Comparison of ENCODE assay signal across 1 cellular context in the genomic region with DNA sequence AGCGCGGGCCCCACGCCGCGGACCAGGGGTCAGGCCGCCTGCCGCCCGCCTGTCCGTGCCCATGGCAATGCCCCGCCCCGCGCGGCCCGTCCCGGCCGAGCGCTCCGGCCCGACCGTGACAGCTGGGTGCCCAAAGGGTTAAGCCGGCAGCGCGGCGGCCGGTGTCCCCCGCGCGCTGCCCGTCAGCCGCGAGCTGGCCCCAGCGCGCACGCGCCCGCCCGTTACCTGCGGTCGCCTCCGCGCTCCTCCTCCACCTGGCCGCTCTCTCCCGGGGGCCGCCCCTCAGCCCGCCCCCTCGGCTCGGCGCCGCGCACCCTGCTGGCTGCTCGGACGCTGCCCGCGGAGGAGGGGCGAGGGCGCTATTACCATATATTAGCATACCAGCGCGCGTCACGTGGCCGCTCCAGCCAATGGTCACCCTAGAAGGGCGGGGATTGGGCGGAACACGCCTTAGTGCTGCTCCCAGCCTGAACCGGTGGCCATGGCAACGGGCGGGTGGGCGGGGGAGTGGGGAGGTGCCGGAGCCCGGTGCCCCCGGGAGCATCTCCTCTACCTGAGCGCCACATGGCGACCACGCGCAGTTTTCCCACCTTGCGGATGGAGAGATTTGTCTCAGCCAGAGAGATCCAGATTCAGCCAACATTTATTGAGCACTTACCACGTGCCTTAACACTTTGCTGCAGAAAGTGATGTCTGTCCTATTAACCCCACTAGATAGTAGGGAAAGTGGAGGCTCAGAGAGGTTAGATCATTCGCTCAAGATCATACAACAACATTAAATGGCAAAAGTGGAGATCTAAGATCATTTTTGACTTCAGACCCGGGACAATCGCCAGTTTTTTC.
TF ChIP-seq lines count a peak whose summit lies in the region.

A gene with protein sequence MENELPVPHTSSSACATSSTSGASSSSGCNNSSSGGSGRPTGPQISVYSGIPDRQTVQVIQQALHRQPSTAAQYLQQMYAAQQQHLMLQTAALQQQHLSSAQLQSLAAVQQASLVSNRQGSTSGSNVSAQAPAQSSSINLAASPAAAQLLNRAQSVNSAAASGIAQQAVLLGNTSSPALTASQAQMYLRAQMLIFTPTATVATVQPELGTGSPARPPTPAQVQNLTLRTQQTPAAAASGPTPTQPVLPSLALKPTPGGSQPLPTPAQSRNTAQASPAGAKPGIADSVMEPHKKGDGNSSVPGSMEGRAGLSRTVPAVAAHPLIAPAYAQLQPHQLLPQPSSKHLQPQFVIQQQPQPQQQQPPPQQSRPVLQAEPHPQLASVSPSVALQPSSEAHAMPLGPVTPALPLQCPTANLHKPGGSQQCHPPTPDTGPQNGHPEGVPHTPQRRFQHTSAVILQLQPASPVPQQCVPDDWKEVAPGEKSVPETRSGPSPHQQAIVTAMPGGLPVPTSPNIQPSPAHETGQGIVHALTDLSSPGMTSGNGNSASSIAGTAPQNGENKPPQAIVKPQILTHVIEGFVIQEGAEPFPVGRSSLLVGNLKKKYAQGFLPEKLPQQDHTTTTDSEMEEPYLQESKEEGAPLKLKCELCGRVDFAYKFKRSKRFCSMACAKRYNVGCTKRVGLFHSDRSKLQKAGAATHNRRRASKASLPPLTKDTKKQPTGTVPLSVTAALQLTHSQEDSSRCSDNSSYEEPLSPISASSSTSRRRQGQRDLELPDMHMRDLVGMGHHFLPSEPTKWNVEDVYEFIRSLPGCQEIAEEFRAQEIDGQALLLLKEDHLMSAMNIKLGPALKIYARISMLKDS (minus strand): TSS at position 345 of the 843 bp plus-strand sequence. CDS start 55,556 bp downstream, outside the sequence.

TF ChIP-seq in WTC11, 78 proteins besides CTCF, POLR2A, EP300 and RAD21 (continued from another document):
- TF ChIP-seq, protein P1, sequence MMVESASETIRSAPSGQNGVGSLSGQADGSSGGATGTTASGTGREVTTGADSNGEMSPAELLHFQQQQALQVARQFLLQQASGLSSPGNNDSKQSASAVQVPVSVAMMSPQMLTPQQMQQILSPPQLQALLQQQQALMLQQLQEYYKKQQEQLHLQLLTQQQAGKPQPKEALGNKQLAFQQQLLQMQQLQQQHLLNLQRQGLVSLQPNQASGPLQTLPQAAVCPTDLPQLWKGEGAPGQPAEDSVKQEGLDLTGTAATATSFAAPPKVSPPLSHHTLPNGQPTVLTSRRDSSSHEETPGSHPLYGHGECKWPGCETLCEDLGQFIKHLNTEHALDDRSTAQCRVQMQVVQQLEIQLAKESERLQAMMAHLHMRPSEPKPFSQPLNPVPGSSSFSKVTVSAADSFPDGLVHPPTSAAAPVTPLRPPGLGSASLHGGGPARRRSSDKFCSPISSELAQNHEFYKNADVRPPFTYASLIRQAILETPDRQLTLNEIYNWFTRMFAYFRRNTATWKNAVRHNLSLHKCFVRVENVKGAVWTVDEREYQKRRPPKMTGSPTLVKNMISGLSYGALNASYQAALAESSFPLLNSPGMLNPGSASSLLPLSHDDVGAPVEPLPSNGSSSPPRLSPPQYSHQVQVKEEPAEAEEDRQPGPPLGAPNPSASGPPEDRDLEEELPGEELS (CRISPR knock-in tag; IDR thresholded peaks at IDR 0.05), result no peak
- TF ChIP-seq ZNF416 (CRISPR knock-in tag; IDR thresholded peaks at IDR 0.05), result no peak
- TF ChIP-seq FOXP1 (CRISPR knock-in tag; IDR thresholded peaks at IDR 0.05; ENCODE audit: borderline replicate concordance), result no peak
- TF ChIP-seq NR3C1 (CRISPR knock-in tag; conservative IDR thresholded peaks at IDR 0.05; ENCODE audit: low read depth), result no peak
- TF ChIP-seq, protein P2, sequence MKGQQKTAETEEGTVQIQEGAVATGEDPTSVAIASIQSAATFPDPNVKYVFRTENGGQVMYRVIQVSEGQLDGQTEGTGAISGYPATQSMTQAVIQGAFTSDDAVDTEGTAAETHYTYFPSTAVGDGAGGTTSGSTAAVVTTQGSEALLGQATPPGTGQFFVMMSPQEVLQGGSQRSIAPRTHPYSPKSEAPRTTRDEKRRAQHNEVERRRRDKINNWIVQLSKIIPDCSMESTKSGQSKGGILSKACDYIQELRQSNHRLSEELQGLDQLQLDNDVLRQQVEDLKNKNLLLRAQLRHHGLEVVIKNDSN (CRISPR knock-in tag; IDR thresholded peaks at IDR 0.05), result peak; percentile 96
- peak; percentile 72 for TF ChIP-seq SP1 (CRISPR knock-in tag; conservative IDR thresholded peaks at IDR 0.05)
- TF ChIP-seq, protein P3, sequence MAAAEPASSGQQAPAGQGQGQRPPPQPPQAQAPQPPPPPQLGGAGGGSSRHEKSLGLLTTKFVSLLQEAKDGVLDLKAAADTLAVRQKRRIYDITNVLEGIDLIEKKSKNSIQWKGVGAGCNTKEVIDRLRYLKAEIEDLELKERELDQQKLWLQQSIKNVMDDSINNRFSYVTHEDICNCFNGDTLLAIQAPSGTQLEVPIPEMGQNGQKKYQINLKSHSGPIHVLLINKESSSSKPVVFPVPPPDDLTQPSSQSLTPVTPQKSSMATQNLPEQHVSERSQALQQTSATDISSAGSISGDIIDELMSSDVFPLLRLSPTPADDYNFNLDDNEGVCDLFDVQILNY (CRISPR knock-in tag; IDR thresholded peaks at IDR 0.05), result 0 out of 2 replicates have a peak, but pooled peaks have one; percentile 43
- TF ChIP-seq, protein P4, sequence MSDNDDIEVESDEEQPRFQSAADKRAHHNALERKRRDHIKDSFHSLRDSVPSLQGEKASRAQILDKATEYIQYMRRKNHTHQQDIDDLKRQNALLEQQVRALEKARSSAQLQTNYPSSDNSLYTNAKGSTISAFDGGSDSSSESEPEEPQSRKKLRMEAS (CRISPR knock-in tag; IDR thresholded peaks at IDR 0.05), result peak; percentile 42; the same call in 1 of the 2 replicates
- TF ChIP-seq NFYB (CRISPR knock-in tag; conservative IDR thresholded peaks at IDR 0.05; ENCODE audit: low read depth), result peak; percentile 55
- TF ChIP-seq TEAD1 (CRISPR knock-in tag; IDR thresholded peaks at IDR 0.05), result peak; percentile 41
- TF ChIP-seq GABPB1 (CRISPR knock-in tag; IDR thresholded peaks at IDR 0.05), result no peak
- TF ChIP-seq, protein P5, sequence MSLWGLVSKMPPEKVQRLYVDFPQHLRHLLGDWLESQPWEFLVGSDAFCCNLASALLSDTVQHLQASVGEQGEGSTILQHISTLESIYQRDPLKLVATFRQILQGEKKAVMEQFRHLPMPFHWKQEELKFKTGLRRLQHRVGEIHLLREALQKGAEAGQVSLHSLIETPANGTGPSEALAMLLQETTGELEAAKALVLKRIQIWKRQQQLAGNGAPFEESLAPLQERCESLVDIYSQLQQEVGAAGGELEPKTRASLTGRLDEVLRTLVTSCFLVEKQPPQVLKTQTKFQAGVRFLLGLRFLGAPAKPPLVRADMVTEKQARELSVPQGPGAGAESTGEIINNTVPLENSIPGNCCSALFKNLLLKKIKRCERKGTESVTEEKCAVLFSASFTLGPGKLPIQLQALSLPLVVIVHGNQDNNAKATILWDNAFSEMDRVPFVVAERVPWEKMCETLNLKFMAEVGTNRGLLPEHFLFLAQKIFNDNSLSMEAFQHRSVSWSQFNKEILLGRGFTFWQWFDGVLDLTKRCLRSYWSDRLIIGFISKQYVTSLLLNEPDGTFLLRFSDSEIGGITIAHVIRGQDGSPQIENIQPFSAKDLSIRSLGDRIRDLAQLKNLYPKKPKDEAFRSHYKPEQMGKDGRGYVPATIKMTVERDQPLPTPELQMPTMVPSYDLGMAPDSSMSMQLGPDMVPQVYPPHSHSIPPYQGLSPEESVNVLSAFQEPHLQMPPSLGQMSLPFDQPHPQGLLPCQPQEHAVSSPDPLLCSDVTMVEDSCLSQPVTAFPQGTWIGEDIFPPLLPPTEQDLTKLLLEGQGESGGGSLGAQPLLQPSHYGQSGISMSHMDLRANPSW (CRISPR knock-in tag; conservative IDR thresholded peaks at IDR 0.05; ENCODE audit: low read depth), result no peak
- TF ChIP-seq, protein P6, sequence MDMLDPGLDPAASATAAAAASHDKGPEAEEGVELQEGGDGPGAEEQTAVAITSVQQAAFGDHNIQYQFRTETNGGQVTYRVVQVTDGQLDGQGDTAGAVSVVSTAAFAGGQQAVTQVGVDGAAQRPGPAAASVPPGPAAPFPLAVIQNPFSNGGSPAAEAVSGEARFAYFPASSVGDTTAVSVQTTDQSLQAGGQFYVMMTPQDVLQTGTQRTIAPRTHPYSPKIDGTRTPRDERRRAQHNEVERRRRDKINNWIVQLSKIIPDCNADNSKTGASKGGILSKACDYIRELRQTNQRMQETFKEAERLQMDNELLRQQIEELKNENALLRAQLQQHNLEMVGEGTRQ (CRISPR knock-in tag; IDR thresholded peaks at IDR 0.05), result peak; percentile 97
TF ChIP-seq in WTC11: peak in this region for 9.
